In the genomic region with DNA sequence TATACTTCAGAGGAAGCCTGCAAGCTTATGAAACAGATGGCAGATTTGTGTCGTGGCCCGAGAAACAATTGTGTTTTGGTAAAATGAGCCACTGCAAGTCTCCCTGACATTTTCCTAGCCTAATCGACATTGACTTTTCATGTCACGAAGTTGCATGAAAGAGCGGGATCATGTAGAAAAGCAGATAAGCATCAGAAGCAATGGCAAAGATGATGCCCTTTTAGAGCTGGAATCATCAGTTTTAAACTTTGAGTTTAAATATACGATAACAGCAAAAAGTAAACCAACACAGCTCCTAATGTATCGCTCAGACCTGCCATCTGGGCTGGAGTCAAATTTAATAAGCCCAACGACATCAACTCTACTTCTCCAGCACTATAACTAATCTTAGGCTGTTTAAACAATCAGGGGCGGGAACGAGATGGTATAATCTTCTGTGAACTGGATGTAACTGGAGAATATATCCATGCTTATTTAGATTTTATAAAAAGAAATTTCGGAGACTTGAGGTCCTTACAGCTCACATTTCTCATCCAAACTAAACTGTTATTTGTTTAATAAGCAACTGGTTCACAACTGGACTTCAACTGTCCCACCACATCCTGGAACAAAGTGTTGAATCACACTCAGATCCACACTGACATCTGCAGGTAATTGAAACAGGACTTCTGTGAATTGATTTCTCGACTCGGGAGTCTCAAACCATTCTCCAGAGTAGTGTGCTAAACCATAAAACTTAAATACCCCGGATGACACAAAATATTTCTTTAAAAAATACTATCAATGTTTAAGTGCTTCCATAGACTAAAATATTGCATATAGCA, we compare ENCODE assay signal across 9 cellular contexts. TPM values are rescaled to one million over a fixed set of nuclear protein-coding genes. Genes with fewer than 3 reads are reported as not detected.
DNase-seq lines count a peak whose midpoint lies in the region; ATAC-seq, FAIRE-seq and TF ChIP-seq lines count a peak whose summit lies in the region.
"Had no signal": no experiment of that assay in that cellular context is flagged by ENCODE, and none has a peak within 500 bp of the region (broad histone marks: within the 10 kb centered on the region; RNA-seq: fewer than 3 reads in every experiment).

No MANE protein-coding gene starts in this region.

- H2BK120ac ChIP-seq in mesendoderm (ENCODE audit: low read depth, low read length) = no peak overlapping the region

- no peak overlapping the region for H3K4me2 ChIP-seq in mesendoderm (ENCODE audit: low read length)
- H3K4me2 ChIP-seq: PC-9 had no signal

- no peak overlapping the region for H3K27ac Mint-ChIP-seq in CD8-positive, alpha-beta memory T cell

- no TSS peak for BruUV-seq in A673 (replicated peaks; lab: Mats Ljungman, UMichigan)

- intact Hi-C loops in A673 (cut with micrococcal nuclease; ENCODE audit: unreplicated experiment) = no loop called here

- H3K36me3 Mint-ChIP-seq in CD8-positive, alpha-beta memory T cell = no peaks in the 10 kb centered on the region

- ATAC-seq in HG03280 (IDR thresholded peaks at IDR 0.05; ENCODE audit: unreplicated experiment) = no peak

- H3K9me3 Mint-ChIP-seq in CD8-positive, alpha-beta memory T cell = no peaks in the 10 kb centered on the region

- H3K36me3 ChIP-seq in A673 (ENCODE audit: insufficient read depth, low read length, poor library complexity, severe bottlenecking) (no peaks in the 10 kb centered on the region), mesendoderm (ENCODE audit: control insufficient read depth, insufficient read depth, low read length) (no peaks in the 10 kb centered on the region)
- H3K36me3 ChIP-seq in CD8-positive, alpha-beta memory T cell (ENCODE audit: insufficient read depth, low read length) = no peaks in the 10 kb centered on the region

- H3K79me2 ChIP-seq in mesendoderm (ENCODE audit: control insufficient read depth, insufficient read depth, low read length) = no peaks in the 10 kb centered on the region

- no peak overlapping the region for H3K18ac ChIP-seq in mesendoderm (ENCODE audit: low read length)

- no peak overlapping the region for H2BK15ac ChIP-seq in mesendoderm (replicated peaks; ENCODE audit: low read depth)

- H4K5ac ChIP-seq in mesendoderm (ENCODE audit: low read length) = no peak overlapping the region

- no peak overlapping the region for H3K56ac ChIP-seq in mesendoderm (ENCODE audit: low read length)

- H2AK5ac ChIP-seq in mesendoderm (ENCODE audit: low read length) = no peak overlapping the region

- no peak overlapping the region for H3K4me3 Mint-ChIP-seq in CD8-positive, alpha-beta memory T cell

- no peak overlapping the region for H3K4ac ChIP-seq in mesendoderm (ENCODE audit: low read depth, low read length)

- H3K4me1 ChIP-seq in A673 (ENCODE audit: insufficient read depth, low read length, poor library complexity, severe bottlenecking) = no peaks in the 10 kb centered on the region
- H3K4me1 ChIP-seq in mesendoderm (ENCODE audit: control insufficient read depth, low read depth, low read length) = no peaks in the 10 kb centered on the region
- no peaks in the 10 kb centered on the region for H3K4me1 ChIP-seq in CD8-positive, alpha-beta memory T cell (ENCODE audit: insufficient read depth, low read length)

- no peaks in the 10 kb centered on the region for H3K4me1 Mint-ChIP-seq in CD8-positive, alpha-beta memory T cell

- no CpG with 5 or more reads among the region's 14 CpGs for WGBS in mesendoderm (ENCODE audit: extremely low coverage, insufficient coverage, low lambda C conversion rate)

- H3K27ac ChIP-seq in A673 (ENCODE audit: low read depth, low read length, poor library complexity, severe bottlenecking) (no peak overlapping the region), mesendoderm (ENCODE audit: low read depth, low read length) (no peak overlapping the region)
- H3K27ac ChIP-seq in CD8-positive, alpha-beta memory T cell (ENCODE audit: low read depth, low read length) = no peak overlapping the region
- H3K27ac ChIP-seq: PC-9 had no signal

- H3K27me3 ChIP-seq in A673 (replicated peaks; ENCODE audit: insufficient read depth, low read depth, low read length, poor library complexity) = no peaks in the 10 kb centered on the region
- no peaks in the 10 kb centered on the region for H3K27me3 ChIP-seq in mesendoderm (ENCODE audit: insufficient read depth, low read length, poor library complexity)
- H3K27me3 ChIP-seq in CD8-positive, alpha-beta memory T cell (ENCODE audit: insufficient read depth, low read length, poor library complexity, severe bottlenecking) = no peaks in the 10 kb centered on the region

- TF ChIP-seq CTCF in A673 (conservative IDR thresholded peaks at IDR 0.05; ENCODE audit: low read depth, low read length) = peak; percentile 29; the same call in 1 of the 2 replicates

- no peak overlapping the region for H3K4me3 ChIP-seq in A673 (ENCODE audit: low read depth, low read length, poor library complexity, severe bottlenecking)
- H3K4me3 ChIP-seq in mesendoderm (ENCODE audit: low read length) = no peak overlapping the region
- H3K4me3 ChIP-seq in CD8-positive, alpha-beta memory T cell (ENCODE audit: low read length) = no peak overlapping the region
- H3K4me3 ChIP-seq: PC-9 had no signal

- H3K9ac ChIP-seq in mesendoderm (ENCODE audit: low read length) = no peak overlapping the region

- no peak overlapping the region for H4K8ac ChIP-seq in mesendoderm (ENCODE audit: low read depth, low read length)

- no peaks in the 10 kb centered on the region for H3K9me3 ChIP-seq in A673 (ENCODE audit: low read depth, low read length, poor library complexity, severe bottlenecking)
- H3K9me3 ChIP-seq in CD8-positive, alpha-beta memory T cell (ENCODE audit: low read length) = no peaks in the 10 kb centered on the region

- DNase-seq in A673 (ENCODE audit: low spot score) (no peak), GM19239 (ENCODE audit: insufficient read length, low spot score) (no peak), RCC 7860 (ENCODE audit: low spot score) (peak; percentile 42), fibroblast of peridontal ligament (ENCODE audit: extremely low read depth) (peak; percentile 68), mesendoderm (no peak)
- DNase-seq in effector CD4-positive, alpha-beta T cell = no peak
- no peak for DNase-seq in CD8-positive, alpha-beta memory T cell
- DNase-seq: PC-9 had no signal

- CTCF ChIA-PET in A673 (lab: Charles Lee) = no interaction called here
- CTCF ChIA-PET in CD8-positive, alpha-beta memory T cell (lab: Charles Lee) = no interaction called here

- no peak overlapping the region for H2BK5ac ChIP-seq in mesendoderm (ENCODE audit: low read length)

- H3K27me3 Mint-ChIP-seq in CD8-positive, alpha-beta memory T cell = peaks cover 12 to 14% of the 10 kb centered on the region in 2 donors

- H3K23ac ChIP-seq in mesendoderm (ENCODE audit: low read length) = no peak overlapping the region

- no peaks in the 10 kb centered on the region for H3K79me1 ChIP-seq in mesendoderm (ENCODE audit: low read length)

- POLR2A ChIA-PET in A673 (lab: Charles Lee; ENCODE audit: low non-redundant PET) = no interaction called here
- POLR2A ChIA-PET in CD8-positive, alpha-beta memory T cell (lab: Charles Lee) = no interaction called here

- FAIRE-seq in GM19239 (lab: Jason Lieb, UNC) (peak; percentile 21), RCC 7860 (lab: Jason Lieb, UNC) (peak; percentile 75)

RNA-seq across cellular contexts. Expression of a gene that starts 43.6 kb away (rescaled TPM):
- total RNA-seq in A673 (2021) = 37.2 and 39.4 TPM in 2 replicates
- 19.2 TPM for polyA plus RNA-seq in mesendoderm (2013, experiment 1 of 2)
- polyA plus RNA-seq in mesendoderm (2013, experiment 2 of 2) = 19.9 TPM
- 10 to 100 TPM; 26.8 to 27.2 TPM for total RNA-seq in CD8-positive, alpha-beta memory T cell
- polyA plus RNA-seq in CD8-positive, alpha-beta memory T cell = 7.7 TPM

Comparison
In these comparisons a context has a peak if more than half of its experiments do, and no peak if none do; other contexts are left out.
1. DNase-seq: peak in RCC 7860 (single experiment) and fibroblast of peridontal ligament (single experiment); none in A673 (single experiment), GM19239 (single experiment), mesendoderm (single experiment), effector CD4-positive, alpha-beta T cell (single experiment) and CD8-positive, alpha-beta memory T cell (0 of 5).